8 cellular contexts compared by ENCODE assay signal in genomic region chr9:91359734-91360470, GRCh38. TPM values are rescaled to one million over a fixed set of nuclear protein-coding genes. Genes with fewer than 3 reads are reported as not detected.
DNase-seq lines count a peak whose midpoint lies in the region; ATAC-seq, FAIRE-seq and TF ChIP-seq lines count a peak whose summit lies in the region.

No MANE protein-coding gene starts in this region.

- no peak overlapping the region for H3K9ac ChIP-seq in adipocyte (ENCODE audit: low read length)
- peak overlapping the region; percentile 3 for H3K9ac ChIP-seq in mesendoderm (ENCODE audit: low read length)

- FAIRE-seq in A549 (lab: Jason Lieb, UNC) = peak; percentile 32

- no peak for TF ChIP-seq POLR2A in A549 (IDR thresholded peaks at IDR 0.05; ENCODE audit: low read length)

- H3K4me2 ChIP-seq in A549 (peak overlapping the region; percentile 78), mesendoderm (ENCODE audit: low read length) (no peak overlapping the region)

- no peak overlapping the region for H3K27ac ChIP-seq in A549
- H3K27ac ChIP-seq in HEK293 (ENCODE audit: extremely low read depth, low read depth, low read length) = no peak overlapping the region
- H3K27ac ChIP-seq in mesendoderm (ENCODE audit: low read depth, low read length) = no peak overlapping the region

- CTCF ChIA-PET in A549 (lab: Yijun Ruan, JAX) (interaction anchor here (0.9 to 1.6 kb wide), 5 partner anchors 65 to 367 kb away, joined by 3 to 6 read pairs (median 4); no protein-coding TSS in a partner anchor), HEK293 (lab: Yijun Ruan, JAX) (interaction anchor here (0.6 to 1.5 kb wide), 6 partner anchors 13 to 190 kb away, joined by 3 to 7 read pairs (median 3); no protein-coding TSS in a partner anchor)

- H3K79me1 ChIP-seq in mesendoderm (ENCODE audit: low read length) = peaks cover 2% of the 10 kb centered on the region

- peak overlapping the region; percentile 12; the same call in 1 of the 3 replicates for H3K4me3 ChIP-seq in A549
- H3K4me3 ChIP-seq in HEK293 (ENCODE audit: low read depth, low read length) = peak overlapping the region; percentile 95
- H3K4me3 ChIP-seq in adipocyte (ENCODE audit: low read length) = peak overlapping the region; percentile 95
- H3K4me3 ChIP-seq in mesendoderm (ENCODE audit: low read length) = no peak overlapping the region

- ATAC-seq in A549 = no peak
- ATAC-seq in GM18519 (IDR thresholded peaks at IDR 0.05; ENCODE audit: low FRiP score, unreplicated experiment) = no peak
- no peak for ATAC-seq in HG02852 (IDR thresholded peaks at IDR 0.05; ENCODE audit: unreplicated experiment)

- no peaks in the 10 kb centered on the region for H3K9me3 ChIP-seq in A549
- H3K9me3 ChIP-seq in HEK293 (ENCODE audit: control insufficient read depth, insufficient read depth, low read depth, low read length) = no peaks in the 10 kb centered on the region
- H3K9me3 ChIP-seq in adipocyte (ENCODE audit: control insufficient read depth, low read length) = no peaks in the 10 kb centered on the region

- H4K8ac ChIP-seq in mesendoderm (ENCODE audit: low read depth, low read length) = no peak overlapping the region

- H2AK5ac ChIP-seq in mesendoderm (ENCODE audit: low read length) = no peak overlapping the region

- no peak for TF ChIP-seq RAD21 in A549 (conservative IDR thresholded peaks at IDR 0.05 in 1 of 2, IDR thresholded peaks at IDR 0.05 in 1 of 2)

- in situ Hi-C loops in GM13977 (cut with MboI; ENCODE audit: low pct_unique_long_range_greater_than_20kb, low sequenced_read_pairs, unreplicated experiment) = no loop called here

- H3K79me2 ChIP-seq in mesendoderm (ENCODE audit: control insufficient read depth, insufficient read depth, low read length) = peaks cover 36% of the 10 kb centered on the region

- POLR2A ChIA-PET in A549 (lab: Yijun Ruan, JAX) = interaction anchor here (2.6 kb wide), 1 partner anchor 64 kb away, joined by 16 read pairs; the partner anchor contains the start of gene NFIL3
- POLR2A ChIA-PET in HEK293 (lab: Yijun Ruan, JAX) = interaction anchor here (0.7 to 1.4 kb wide), 2 partner anchors 64 kb away, joined by 3 to 7 read pairs; partner anchors contain the start of gene NFIL3

- no peak overlapping the region for H3K18ac ChIP-seq in mesendoderm (ENCODE audit: low read length)

- TF ChIP-seq EP300 in A549 (IDR thresholded peaks at IDR 0.05) = no peak

- H3K56ac ChIP-seq in mesendoderm (ENCODE audit: low read length) = no peak overlapping the region

- H3K23ac ChIP-seq in mesendoderm (ENCODE audit: low read length) = no peak overlapping the region

- H3K36me3 ChIP-seq in HEK293 (ENCODE audit: control insufficient read depth in 2 of 2, insufficient read depth in 1 of 2, low read length in 2 of 2) (peaks cover 3 to 16% of the 10 kb centered on the region in 2 experiments; a peak in 2 of 3 replicates), adipocyte (ENCODE audit: control insufficient read depth, insufficient read depth, low read length, severe bottlenecking) (peaks cover 5% of the 10 kb centered on the region), mesendoderm (ENCODE audit: control insufficient read depth, insufficient read depth, low read length) (no peaks in the 10 kb centered on the region)

- no peaks in the 10 kb centered on the region for H3K27me3 ChIP-seq in adipocyte (replicated peaks; ENCODE audit: control insufficient read depth, insufficient read depth, low read length)
- no peaks in the 10 kb centered on the region for H3K27me3 ChIP-seq in mesendoderm (ENCODE audit: insufficient read depth, low read length, poor library complexity)

- no peak overlapping the region for H2BK15ac ChIP-seq in mesendoderm (replicated peaks; ENCODE audit: low read depth)

- H3K4me1 ChIP-seq in A549 (peaks cover 17% of the 10 kb centered on the region), HEK293 (ENCODE audit: control insufficient read depth, insufficient read depth, low read length) (no peaks in the 10 kb centered on the region), adipocyte (ENCODE audit: control insufficient read depth, insufficient read depth, low read length) (peaks cover 22% of the 10 kb centered on the region), mesendoderm (ENCODE audit: control insufficient read depth, low read depth, low read length) (peaks cover 2% of the 10 kb centered on the region)

- no peak for TF ChIP-seq CTCF in A549 (IDR thresholded peaks at IDR 0.05)
- no peak for TF ChIP-seq CTCF in HEK293 (tag by site-specific recombination; IDR thresholded peaks at IDR 0.05)
- no peak for TF ChIP-seq CTCF in GM13977 (IDR thresholded peaks at IDR 0.05; ENCODE audit: extremely low read depth, insufficient read depth, missing control alignments)
- no peak for TF ChIP-seq CTCF in GM20000 (IDR thresholded peaks at IDR 0.05; ENCODE audit: extremely low read depth, missing control alignments)

- H4K5ac ChIP-seq in mesendoderm (ENCODE audit: low read length) = no peak overlapping the region

- H3K4ac ChIP-seq in mesendoderm (ENCODE audit: low read depth, low read length) = no peak overlapping the region

- DNase-seq in A549 (ENCODE audit: low read depth in 1 of 2, low spot score in 1 of 2) (no peak), adipocyte (ENCODE audit: low read depth) (peak; percentile 37), mesendoderm (no peak), GM13977 (ENCODE audit: low spot score) (no peak), GM20000 (ENCODE audit: low spot score) (no peak)

- WGBS in A549 (ENCODE audit: missing lambda C conversion rate) = 69% methylated on average over 7 of the region's 7 CpGs
- no CpG with 5 or more reads among the region's 7 CpGs for WGBS in mesendoderm (ENCODE audit: extremely low coverage, insufficient coverage, low lambda C conversion rate)

- H2BK120ac ChIP-seq in mesendoderm (ENCODE audit: low read depth, low read length) = no peak overlapping the region

- H2BK5ac ChIP-seq in mesendoderm (ENCODE audit: low read length) = no peak overlapping the region

TF ChIP-seq in A549, 52 proteins besides CTCF, POLR2A, EP300 and RAD21 (continues in another document):
- TF ChIP-seq RARB (CRISPR knock-in tag; IDR thresholded peaks at IDR 0.05) (no peak), HOXB13 (CRISPR knock-in tag; IDR thresholded peaks at IDR 0.05; ENCODE audit: low read depth) (no peak), NR3C1 (IDR thresholded peaks at IDR 0.05) (no peak), PHF8 (IDR thresholded peaks at IDR 0.05; ENCODE audit: borderline replicate concordance, low read depth) (no peak), CBX8 (IDR thresholded peaks at IDR 0.05) (no peak), RCOR1 (IDR thresholded peaks at IDR 0.05; ENCODE audit: low read depth, low read length) (no peak), HMGXB4 (CRISPR knock-in tag; IDR thresholded peaks at IDR 0.05; ENCODE audit: borderline replicate concordance) (no peak), RFX5 (IDR thresholded peaks at IDR 0.05) (no peak), GATA3 (IDR thresholded peaks at IDR 0.05; ENCODE audit: borderline replicate concordance) (no peak), FOSL2 (IDR thresholded peaks at IDR 0.05) (no peak), FOSL2 (CRISPR knock-in tag; IDR thresholded peaks at IDR 0.05) (no peak)

TF ChIP-seq in HEK293, 187 proteins besides CTCF, POLR2A, EP300 and RAD21:
- TF ChIP-seq ZNF121 (tag by site-specific recombination; IDR thresholded peaks at IDR 0.05) (no peak), KLF1 (tag by site-specific recombination; IDR thresholded peaks at IDR 0.05) (no peak), ZNF580 (tag by site-specific recombination; IDR thresholded peaks at IDR 0.05) (no peak), ZNF624 (tag by site-specific recombination; IDR thresholded peaks at IDR 0.05) (no peak), OSR2 (tag by site-specific recombination; IDR thresholded peaks at IDR 0.05) (no peak), ZNF324 (tag by site-specific recombination; IDR thresholded peaks at IDR 0.05) (no peak), ZNF223 (tag by site-specific recombination; IDR thresholded peaks at IDR 0.05) (no peak), ZNF610 (tag by site-specific recombination; IDR thresholded peaks at IDR 0.05; ENCODE audit: borderline replicate concordance) (no peak), ZNF138 (tag by site-specific recombination; IDR thresholded peaks at IDR 0.05; ENCODE audit: borderline replicate concordance) (no peak), ZNF114 (tag by site-specific recombination; IDR thresholded peaks at IDR 0.05) (no peak), ZNF792 (tag by site-specific recombination; IDR thresholded peaks at IDR 0.05) (no peak), ZNF335 (tag by site-specific recombination; conservative IDR thresholded peaks at IDR 0.05) (no peak), ZNF416 (tag by site-specific recombination; IDR thresholded peaks at IDR 0.05) (no peak), ZNF514 (tag by site-specific recombination; IDR thresholded peaks at IDR 0.05) (no peak), ZNF18 (tag by site-specific recombination; IDR thresholded peaks at IDR 0.05) (no peak)
TF ChIP-seq in HEK293: peak in this region for 0.

RNA-seq across cellular contexts. Expression of gene AUH, which starts 1.8 kb away (rescaled TPM):
- polyA plus RNA-seq in A549 (2011; rRNA removed) (12.9 and 15.9 TPM in 2 replicates), A549 (2017; fragmentation: RNase III; extraction: RNeasy Plus Mini Kit Qiagen cat#74134 plus additional on column Dnase treatment) (9.4 to 11.2 TPM (median 11.1 TPM) in 3 replicates)
- 6.9 and 7.2 TPM in 2 replicates for polyA plus RNA-seq in A549 (2012; cell fraction: cytosol; rRNA removed)
- 3.6 and 5.7 TPM in 2 replicates for polyA plus RNA-seq in A549 (2012; cell fraction: nucleus; rRNA removed)
- 3.4 and 4.3 TPM in 2 replicates for polyA minus RNA-seq in A549 (2011; rRNA and poly(A)+ RNA removed)
- polyA plus RNA-seq in mesendoderm (2013, experiment 1 of 2) = 13.9 TPM
- polyA plus RNA-seq in mesendoderm (2013, experiment 2 of 2) = 14.5 TPM
